In genomic region chrX:70313503-70313902, GRCh38 we compare ENCODE assay signal across 29 cellular contexts. TPM values are rescaled to one million over a fixed set of nuclear protein-coding genes. Genes with fewer than 3 reads are reported as not detected.
DNase-seq lines count a peak whose midpoint lies in the region; TF ChIP-seq lines count a peak whose summit lies in the region.
"Had no signal": no experiment of that assay in that cellular context is flagged by ENCODE, and none has a peak within 500 bp of the region (broad histone marks: within the 10 kb centered on the region; RNA-seq: fewer than 3 reads in every experiment).

No MANE protein-coding gene starts in this region.

- TF ChIP-seq CTCF in cardiac fibroblast (IDR thresholded peaks at IDR 0.05; ENCODE audit: low read depth, low read length), result no peak

- DNase-seq in Daoy (ENCODE audit: low read depth) (peak; percentile 12), NCI-H226 (peak; percentile 17), cardiac fibroblast (ENCODE audit: low read depth in 2 of 2) (peak; percentile 28 to 34), kidney tubule cell (ENCODE audit: low spot score) (peak; percentile 23), NCI-H446 (lab: John Stamatoyannopoulos, UW) (no peak), SK-N-DZ (ENCODE audit: low spot score) (no peak), SW 1271 (lab: John Stamatoyannopoulos, UW) (no peak)
- no peak for DNase-seq in activated CD4-positive, CD25-positive, alpha-beta regulatory T cell treated with anti-CD3 and anti-CD28 coated beads, Interleukin-2, amount 50 U/mL, for 72 hours
- DNase-seq: activated CD4-positive, alpha-beta T cell treated with anti-CD3 and anti-CD28 coated beads, Interleukin-2, amount 10 ng/mL, durations not matched to agents 24 days and 14 days; activated T-cell treated with anti-CD3 and anti-CD28 coated beads, Interleukin-2, amount 50 U/mL, for 4 hours; Calu3; DND-41; foreskin keratinocyte; left lung; naive B cell; NCI-H1417; NCI-H510A treated with DMSO at 0.1 percent for 48 hours; NK-92 treated with Interleukin-12 subunit alpha and Interleukin-12 subunit beta, amount 100 ng/mL, for 24 hours; occipital lobe; stimulated activated CD4-positive, alpha-beta T cell treated with anti-CD3 and anti-CD28 coated beads, Interleukin-2, amount 100 ng/mL, for 24 hours; substantia nigra; T-helper 2 cell had no signal

- H3K4me3 ChIP-seq in cardiac fibroblast (replicated peaks in 1 of 2; ENCODE audit: low read depth in 2 of 2, low read length in 2 of 2), result no peak overlapping the region
- H3K4me3 ChIP-seq: left lung, smooth muscle cell had no signal

RNA-seq across cellular contexts. Expression of gene KIF4A, which starts 23.6 kb away (rescaled TPM):
- total RNA-seq in Daoy (2014; rRNA removed; shearing (Covaris generic)), result 53.5 and 59.6 TPM in 2 replicates
- polyA plus RNA-seq in SK-N-DZ (2014; cell fraction: cytosol; rRNA removed), result 37.3 and 37.6 TPM in 2 replicates
- polyA plus RNA-seq in SK-N-DZ (2014; cell fraction: nucleus; rRNA removed), result 28.9 and 37.5 TPM in 2 replicates

RNA-seq across cellular contexts. Expression of gene PDZD11, which starts 23.8 kb away (rescaled TPM):
- total RNA-seq in Daoy (2014; rRNA removed; shearing (Covaris generic)), result 45.1 and 50.5 TPM in 2 replicates
- polyA plus RNA-seq in SK-N-DZ (2014; cell fraction: cytosol; rRNA removed), result 57.2 and 69.2 TPM in 2 replicates
- 46.0 and 46.1 TPM in 2 replicates for polyA plus RNA-seq in SK-N-DZ (2014; cell fraction: nucleus; rRNA removed)

RNA-seq across cellular contexts. Expression of gene RAB41, which starts 31.5 kb away (rescaled TPM):
- total RNA-seq in Daoy (2014; rRNA removed; shearing (Covaris generic)), result not detected in 2 replicates
- not detected in 2 replicates for polyA plus RNA-seq in SK-N-DZ (2014; cell fraction: cytosol; rRNA removed)
- polyA plus RNA-seq in SK-N-DZ (2014; cell fraction: nucleus; rRNA removed), result not detected in 2 replicates
- total RNA-seq: activated CD4-positive, alpha-beta T cell treated with anti-CD3 and anti-CD28 coated beads, Interleukin-2, amount 10 ng/mL, durations not matched to agents 24 days and 14 days; activated T-cell treated with anti-CD3 and anti-CD28 coated beads, Interleukin-2, amount 50 U/mL, for 4 hours; Calu3; cardiac septum; foreskin keratinocyte; left lung; MCF 10A; mesenteric fat pad; occipital lobe; SK-MEL-5; smooth muscle cell; urinary bladder had no signal
- polyA plus RNA-seq: adipose tissue, foreskin keratinocyte, urinary bladder had no signal

RNA-seq across cellular contexts. Expression of gene ARR3, which starts 45.4 kb away (rescaled TPM):
- not detected in 2 replicates for total RNA-seq in Daoy (2014; rRNA removed; shearing (Covaris generic))
- not detected in 2 replicates for polyA plus RNA-seq in SK-N-DZ (2014; cell fraction: cytosol; rRNA removed)
- polyA plus RNA-seq in SK-N-DZ (2014; cell fraction: nucleus; rRNA removed), result not detected in 2 replicates
- total RNA-seq: activated CD4-positive, alpha-beta T cell treated with anti-CD3 and anti-CD28 coated beads, Interleukin-2, amount 10 ng/mL, durations not matched to agents 24 days and 14 days; activated T-cell treated with anti-CD3 and anti-CD28 coated beads, Interleukin-2, amount 50 U/mL, for 4 hours; Calu3; cardiac septum; foreskin keratinocyte; left lung; MCF 10A; mesenteric fat pad; occipital lobe; SK-MEL-5; smooth muscle cell; urinary bladder had no signal
- polyA plus RNA-seq: adipose tissue, foreskin keratinocyte, smooth muscle cell, urinary bladder had no signal

RNA-seq across cellular contexts. Expression of gene P2RY4, which starts 53.5 kb away (rescaled TPM):
- not detected in 2 replicates for total RNA-seq in Daoy (2014; rRNA removed; shearing (Covaris generic))
- not detected in 2 replicates for polyA plus RNA-seq in SK-N-DZ (2014; cell fraction: cytosol; rRNA removed)
- 0.17 TPM in 1 of 2 replicates, not detected in the other for polyA plus RNA-seq in SK-N-DZ (2014; cell fraction: nucleus; rRNA removed)
- total RNA-seq: Calu3, foreskin keratinocyte, MCF 10A, SK-MEL-5 had no signal
- polyA plus RNA-seq: foreskin keratinocyte, smooth muscle cell had no signal

Comparison
In these comparisons a context has a peak if more than half of its experiments do, and no peak if none do; other contexts are left out.
1. DNase-seq: peak in Daoy (single experiment), NCI-H226 (single experiment), cardiac fibroblast (2 of 2) and kidney tubule cell (single experiment); none in NCI-H446 (0 of 2), activated CD4-positive, CD25-positive, alpha-beta regulatory T cell treated with anti-CD3 and anti-CD28 coated beads, Interleukin-2, amount 50 U/mL, for 72 hours (single experiment), SK-N-DZ (single experiment) and SW 1271 (0 of 2).